Comparison of ENCODE assay signal across 1 cellular context in genomic region chr11:130191896-130192295, GRCh38.
TF ChIP-seq lines count a peak whose summit lies in the region.

No MANE protein-coding gene starts in this region.

TF ChIP-seq in HepG2, 621 proteins besides CTCF, POLR2A, EP300 and RAD21:
- TF ChIP-seq, protein P1, sequence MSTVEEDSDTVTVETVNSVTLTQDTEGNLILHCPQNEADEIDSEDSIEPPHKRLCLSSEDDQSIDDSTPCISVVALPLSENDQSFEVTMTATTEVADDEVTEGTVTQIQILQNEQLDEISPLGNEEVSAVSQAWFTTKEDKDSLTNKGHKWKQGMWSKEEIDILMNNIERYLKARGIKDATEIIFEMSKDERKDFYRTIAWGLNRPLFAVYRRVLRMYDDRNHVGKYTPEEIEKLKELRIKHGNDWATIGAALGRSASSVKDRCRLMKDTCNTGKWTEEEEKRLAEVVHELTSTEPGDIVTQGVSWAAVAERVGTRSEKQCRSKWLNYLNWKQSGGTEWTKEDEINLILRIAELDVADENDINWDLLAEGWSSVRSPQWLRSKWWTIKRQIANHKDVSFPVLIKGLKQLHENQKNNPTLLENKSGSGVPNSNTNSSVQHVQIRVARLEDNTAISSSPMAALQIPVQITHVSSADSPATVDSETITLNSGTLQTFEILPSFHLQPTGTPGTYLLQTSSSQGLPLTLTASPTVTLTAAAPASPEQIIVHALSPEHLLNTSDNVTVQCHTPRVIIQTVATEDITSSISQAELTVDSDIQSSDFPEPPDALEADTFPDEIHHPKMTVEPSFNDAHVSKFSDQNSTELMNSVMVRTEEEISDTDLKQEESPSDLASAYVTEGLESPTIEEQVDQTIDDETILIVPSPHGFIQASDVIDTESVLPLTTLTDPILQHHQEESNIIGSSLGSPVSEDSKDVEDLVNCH (CRISPR knock-in tag; IDR thresholded peaks at IDR 0.05), result no peak
- TF ChIP-seq CREB1 (IDR thresholded peaks at IDR 0.05) (no peak), CREB1 (CRISPR knock-in tag; IDR thresholded peaks at IDR 0.05) (no peak), JUND (CRISPR knock-in tag; IDR thresholded peaks at IDR 0.05) (no peak), ZBTB38 (CRISPR knock-in tag; IDR thresholded peaks at IDR 0.05) (peak; percentile 38; the same call in 1 of the 2 replicates)
- TF ChIP-seq, protein P2, sequence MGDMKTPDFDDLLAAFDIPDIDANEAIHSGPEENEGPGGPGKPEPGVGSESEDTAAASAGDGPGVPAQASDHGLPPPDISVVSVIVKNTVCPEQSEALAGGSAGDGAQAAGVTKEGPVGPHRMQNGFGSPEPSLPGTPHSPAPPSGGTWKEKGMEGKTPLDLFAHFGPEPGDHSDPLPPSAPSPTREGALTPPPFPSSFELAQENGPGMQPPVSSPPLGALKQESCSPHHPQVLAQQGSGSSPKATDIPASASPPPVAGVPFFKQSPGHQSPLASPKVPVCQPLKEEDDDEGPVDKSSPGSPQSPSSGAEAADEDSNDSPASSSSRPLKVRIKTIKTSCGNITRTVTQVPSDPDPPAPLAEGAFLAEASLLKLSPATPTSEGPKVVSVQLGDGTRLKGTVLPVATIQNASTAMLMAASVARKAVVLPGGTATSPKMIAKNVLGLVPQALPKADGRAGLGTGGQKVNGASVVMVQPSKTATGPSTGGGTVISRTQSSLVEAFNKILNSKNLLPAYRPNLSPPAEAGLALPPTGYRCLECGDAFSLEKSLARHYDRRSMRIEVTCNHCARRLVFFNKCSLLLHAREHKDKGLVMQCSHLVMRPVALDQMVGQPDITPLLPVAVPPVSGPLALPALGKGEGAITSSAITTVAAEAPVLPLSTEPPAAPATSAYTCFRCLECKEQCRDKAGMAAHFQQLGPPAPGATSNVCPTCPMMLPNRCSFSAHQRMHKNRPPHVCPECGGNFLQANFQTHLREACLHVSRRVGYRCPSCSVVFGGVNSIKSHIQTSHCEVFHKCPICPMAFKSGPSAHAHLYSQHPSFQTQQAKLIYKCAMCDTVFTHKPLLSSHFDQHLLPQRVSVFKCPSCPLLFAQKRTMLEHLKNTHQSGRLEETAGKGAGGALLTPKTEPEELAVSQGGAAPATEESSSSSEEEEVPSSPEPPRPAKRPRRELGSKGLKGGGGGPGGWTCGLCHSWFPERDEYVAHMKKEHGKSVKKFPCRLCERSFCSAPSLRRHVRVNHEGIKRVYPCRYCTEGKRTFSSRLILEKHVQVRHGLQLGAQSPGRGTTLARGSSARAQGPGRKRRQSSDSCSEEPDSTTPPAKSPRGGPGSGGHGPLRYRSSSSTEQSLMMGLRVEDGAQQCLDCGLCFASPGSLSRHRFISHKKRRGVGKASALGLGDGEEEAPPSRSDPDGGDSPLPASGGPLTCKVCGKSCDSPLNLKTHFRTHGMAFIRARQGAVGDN (CRISPR knock-in tag; IDR thresholded peaks at IDR 0.05), result 0 out of 2 replicates have a peak, but pooled peaks have one; percentile 21
